Comparison of ENCODE assay signal across 16 cellular contexts in the genomic region with DNA sequence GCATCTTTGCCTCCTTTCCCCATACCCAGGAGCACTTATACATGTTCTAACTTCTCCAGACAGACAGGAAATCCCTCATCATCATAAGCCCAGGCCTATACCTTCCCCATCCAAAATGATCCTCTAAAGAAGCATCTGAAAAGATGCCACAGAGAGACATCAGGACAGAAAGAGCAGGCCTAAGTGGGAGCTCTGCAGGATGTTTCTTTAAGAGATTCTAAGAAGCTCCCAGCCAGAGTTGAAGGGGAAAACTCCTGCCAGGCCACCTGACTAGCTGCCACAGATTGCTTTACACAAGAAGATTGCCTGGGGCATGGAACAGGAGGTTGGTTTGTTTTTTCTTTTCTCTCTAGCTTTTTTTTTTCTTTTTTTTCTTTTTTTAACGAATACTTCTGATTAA.
DNase-seq lines count a peak whose midpoint lies in the region; ATAC-seq, FAIRE-seq and TF ChIP-seq lines count a peak whose summit lies in the region.
"Had no signal": no experiment of that assay in that cellular context is flagged by ENCODE, and none has a peak within 500 bp of the region (broad histone marks: within the 10 kb centered on the region; RNA-seq: fewer than 3 reads in every experiment).

No MANE protein-coding gene starts in this region.

- TF ChIP-seq POLR2A in A549 (IDR thresholded peaks at IDR 0.05; ENCODE audit: low read length) = no peak

- POLR2A ChIA-PET in A549 (lab: Yijun Ruan, JAX) = no interaction called here

- no peaks in the 10 kb centered on the region for H3K9me3 ChIP-seq in A549
- H3K9me3 ChIP-seq in muscle layer of colon (ENCODE audit: low read length) = no peaks in the 10 kb centered on the region
- H3K9me3 ChIP-seq: spleen, tibial artery had no signal

- no peak for TF ChIP-seq CTCF in A549 (IDR thresholded peaks at IDR 0.05)
- TF ChIP-seq CTCF in epithelial cell of proximal tubule (conservative IDR thresholded peaks at IDR 0.05; ENCODE audit: low read depth, low read length) = no peak

- H3K4me1 ChIP-seq in A549 (peaks cover 67% of the 10 kb centered on the region), muscle layer of colon (ENCODE audit: insufficient read depth, low read length) (peaks cover 48% of the 10 kb centered on the region)
- H3K4me1 ChIP-seq: tibial artery had no signal

- peak overlapping the region; percentile 93 for H3K4me2 ChIP-seq in A549

- H3K9ac ChIP-seq in muscle layer of colon (ENCODE audit: low read length) = no peak overlapping the region

- no peak for TF ChIP-seq RAD21 in A549 (conservative IDR thresholded peaks at IDR 0.05 in 1 of 2, IDR thresholded peaks at IDR 0.05 in 1 of 2)

- no peak for TF ChIP-seq EP300 in A549 (IDR thresholded peaks at IDR 0.05)

- FAIRE-seq in A549 (lab: Jason Lieb, UNC) = no peak
- FAIRE-seq: GM12878 had no signal

- ATAC-seq in A549 (peak; percentile 58 to 63; a peak in 4 of 6 replicates), GM18517 (IDR thresholded peaks at IDR 0.05; ENCODE audit: unreplicated experiment) (no peak)
- ATAC-seq: GM12878, left lobe of liver had no signal

- H3K4me3 ChIP-seq in A549 = no peak overlapping the region
- H3K4me3 ChIP-seq in epithelial cell of proximal tubule (ENCODE audit: low read depth, low read length) = peak overlapping the region; percentile 21
- H3K4me3 ChIP-seq in muscle layer of colon (ENCODE audit: low read depth in 1 of 2, low read length in 2 of 2) = no peak overlapping the region
- H3K4me3 ChIP-seq: GM12878, spleen, tibial artery had no signal

- DNase-seq in A549 (ENCODE audit: low read depth in 1 of 2, low spot score in 1 of 2) = peak in 1 of 2 experiments; percentile 35
- DNase-seq in NCI-H226 = peak; percentile 48
- DNase-seq in epithelial cell of proximal tubule (ENCODE audit: low read depth) = no peak
- DNase-seq in activated CD8-positive, alpha-beta memory T cell treated with anti-CD3 and anti-CD28 coated beads, Interleukin-2, amount 50 U/mL, for 48 hours = no peak
- DNase-seq in activated CD4-positive, CD25-positive, alpha-beta regulatory T cell treated with anti-CD3 and anti-CD28 coated beads, Interleukin-2, amount 50 U/mL, for 72 hours = no peak
- no peak for DNase-seq in HPDE6-E6E7 (ENCODE audit: extremely low spot score)
- DNase-seq: activated CD4-positive, alpha-beta T cell treated with anti-CD3 and anti-CD28 coated beads, Interleukin-2, amount 10 ng/mL, durations not matched to agents 7 days and 5 days; anterior cingulate cortex; DMS53; NCI-H2171; spleen; tibial artery had no signal

- no peaks in the 10 kb centered on the region for H3K27me3 ChIP-seq in muscle layer of colon (ENCODE audit: control insufficient read depth in 1 of 2, insufficient read depth in 2 of 2, low read length in 2 of 2)
- H3K27me3 ChIP-seq: spleen, tibial artery had no signal

- WGBS in A549 (ENCODE audit: missing lambda C conversion rate) = 8% methylated on average over 1 of the region's 1 CpG

- CTCF ChIA-PET in A549 (lab: Yijun Ruan, JAX) = no interaction called here

- H3K27ac ChIP-seq in A549 (peak overlapping the region; percentile 82 to 87; a peak in 5 of 6 replicates), muscle layer of colon (ENCODE audit: low read depth, low read length) (peak overlapping the region; percentile 17)
- H3K27ac ChIP-seq: spleen, tibial artery had no signal

- H3K36me3 ChIP-seq in muscle layer of colon (ENCODE audit: insufficient read depth, low read length) = no peaks in the 10 kb centered on the region
- H3K36me3 ChIP-seq: tibial artery had no signal

TF ChIP-seq in A549, 52 proteins besides CTCF, POLR2A, EP300 and RAD21:
- no peak for TF ChIP-seq ZFP36 (IDR thresholded peaks at IDR 0.05; ENCODE audit: borderline replicate concordance, partially characterized antibody)
